Comparison of ENCODE assay signal across 24 cellular contexts in genomic region chr14:92464716-92465115, GRCh38. TPM values are rescaled to one million over a fixed set of nuclear protein-coding genes. Genes with fewer than 3 reads are reported as not detected.
"Had no signal": no experiment of that assay in that cellular context is flagged by ENCODE, and none has a peak within 500 bp of the region (broad histone marks: within the 10 kb centered on the region; RNA-seq: fewer than 3 reads in every experiment).

No MANE protein-coding gene starts in this region.

- H3K36me3 ChIP-seq: gastrocnemius medialis, right lobe of liver, suprapubic skin, tibial artery had no signal

- H3K4me3 ChIP-seq: gastrocnemius medialis, hepatocyte, right lobe of liver, suprapubic skin, tibial artery had no signal

- H3K27me3 ChIP-seq: gastrocnemius medialis, hepatocyte, right lobe of liver, suprapubic skin, tibial artery had no signal

- H3K9me3 ChIP-seq: gastrocnemius medialis, right lobe of liver, suprapubic skin had no signal

- H3K27ac ChIP-seq: gastrocnemius medialis, hepatocyte, right lobe of liver, suprapubic skin, tibial artery had no signal

- H2AFZ ChIP-seq: hepatocyte had no signal

- DNase-seq: activated CD4-positive, alpha-beta memory T cell treated with anti-CD3 and anti-CD28 coated beads, Interleukin-2, amount 10 ng/mL, durations not matched to agents 7 days and 5 days; activated CD4-positive, alpha-beta T cell treated with anti-CD3 and anti-CD28 coated beads, Interleukin-2, amount 10 ng/mL, durations not matched to agents 7 days and 5 days; activated CD4-positive, CD25-positive, alpha-beta regulatory T cell treated with anti-CD3 and anti-CD28 coated beads, Interleukin-2, amount 50 U/mL, for 72 hours; activated effector memory CD4-positive, alpha-beta T cell treated with Interleukin-2 at 50 U/mL for 16 hours; activated naive CD4-positive, alpha-beta T cell treated with Interleukin-2 at 50 U/mL for 16 hours; anterior cingulate cortex; dermis blood vessel endothelial cell; effector memory CD4-positive, alpha-beta T cell; erythroblast; gastrocnemius medialis; glutamatergic neuron; kidney; naive B cell; occipital lobe; right lobe of liver; small intestine; stimulated activated CD4-positive, alpha-beta T cell treated with anti-CD3 and anti-CD28 coated beads, Interleukin-1b, Interleukin-23, amount 100 ng/mL, for 48 hours; stimulated activated CD4-positive, alpha-beta T cell treated with anti-CD3 and anti-CD28 coated beads, Interleukin-4, amount 100 ng/mL, for 4 hours; stimulated activated naive CD4-positive, alpha-beta T cell; T-helper 2 cell; tibial artery had no signal

- ATAC-seq: gastrocnemius medialis had no signal

- H3K4me2 ChIP-seq: hepatocyte had no signal

RNA-seq across cellular contexts. Expression of gene RIN3, which starts 48.9 kb away (rescaled TPM):
- polyA plus RNA-seq: neural cell had no signal
